ENCODE assay signal across 25 cellular contexts in the genomic region with DNA sequence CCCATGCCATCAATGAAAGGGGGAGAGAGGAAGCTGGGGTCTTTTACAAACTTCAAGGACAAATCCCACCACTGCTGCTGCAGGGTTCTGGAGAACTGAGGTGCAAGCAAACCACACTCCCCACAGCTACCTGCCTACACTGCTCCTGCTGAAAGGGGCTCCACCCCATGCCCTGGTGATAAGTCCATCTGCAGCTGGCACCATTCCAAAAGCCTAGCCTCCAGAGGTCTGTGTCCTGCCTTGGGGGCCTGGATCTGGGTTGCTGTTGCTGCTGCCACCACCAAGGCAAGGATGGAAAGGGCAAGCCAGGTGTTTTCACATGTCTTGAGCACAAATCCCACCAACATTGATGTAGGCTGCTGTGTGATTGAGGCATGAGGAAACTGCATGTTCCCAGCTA.
DNase-seq lines count a peak whose midpoint lies in the region; ATAC-seq, FAIRE-seq and TF ChIP-seq lines count a peak whose summit lies in the region.
"Had no signal": no experiment of that assay in that cellular context is flagged by ENCODE, and none has a peak within 500 bp of the region (broad histone marks: within the 10 kb centered on the region; RNA-seq: fewer than 3 reads in every experiment).

No MANE protein-coding gene starts in this region.

- H4K20me1 ChIP-seq in IMR-90 (ENCODE audit: insufficient read depth, low read length), result no peaks in the 10 kb centered on the region
- H4K20me1 ChIP-seq: BLaER1 had no signal

- no peak for TF ChIP-seq CTCF in IMR-90 (conservative IDR thresholded peaks at IDR 0.05; ENCODE audit: low read depth, low read length)
- TF ChIP-seq CTCF in chondrocyte (IDR thresholded peaks at IDR 0.05), result no peak
- no peak for TF ChIP-seq CTCF in lower lobe of right lung (IDR thresholded peaks at IDR 0.05)

- H2AK9ac ChIP-seq in IMR-90 (replicated peaks; ENCODE audit: low read depth, low read length, poor library complexity), result no peak overlapping the region

- TF ChIP-seq POLR2A in IMR-90 (IDR thresholded peaks at IDR 0.05; ENCODE audit: low read depth, low read length) (no peak), GM12892 (IDR thresholded peaks at IDR 0.05; ENCODE audit: low read depth, low read length) (no peak)

- no peak overlapping the region for H2BK5ac ChIP-seq in IMR-90 (ENCODE audit: low read depth, low read length, poor library complexity, severe bottlenecking)
- no peak overlapping the region for H2BK5ac ChIP-seq in neuronal stem cell (ENCODE audit: low read length)

- no peak overlapping the region for H4K91ac ChIP-seq in IMR-90 (ENCODE audit: insufficient read depth, low read depth, low read length)
- H4K91ac ChIP-seq in neuronal stem cell (ENCODE audit: low read depth, low read length, poor library complexity), result no peak overlapping the region

- H3K9me3 Mint-ChIP-seq in chondrocyte (ENCODE audit: low read depth), result peaks cover 40% of the 10 kb centered on the region

- POLR2A ChIA-PET in IMR-90 (lab: Charles Lee; ENCODE audit: unreplicated experiment), result interaction anchor here (0.9 kb wide), 1 partner anchor 218 kb away, joined by 5 read pairs; no protein-coding TSS in a partner anchor

- no peak overlapping the region for H3K18ac ChIP-seq in IMR-90 (ENCODE audit: low read depth, low read length)
- H3K18ac ChIP-seq in neuronal stem cell (ENCODE audit: low read length), result no peak overlapping the region

- no peak overlapping the region for H3K4ac ChIP-seq in IMR-90 (ENCODE audit: low read depth, low read length)
- no peak overlapping the region for H3K4ac ChIP-seq in neuronal stem cell (ENCODE audit: low read length)

- in situ Hi-C loops in IMR-90 (cut with MboI; ENCODE audit: low sequenced_read_pairs) (no loop called here), ACHN (cut with HindIII; ENCODE audit: low pct_ligation_motif_present, low pct_unique_long_range_greater_than_20kb, low sequenced_read_pairs) (no loop called here)

- H2BK12ac ChIP-seq in neuronal stem cell (ENCODE audit: low read length), result no peak overlapping the region

- H3K27ac ChIP-seq in IMR-90 (ENCODE audit: insufficient read depth, low read length), result no peak overlapping the region
- H3K27ac ChIP-seq in neuronal stem cell (replicated peaks; ENCODE audit: low read length), result no peak overlapping the region
- H3K27ac ChIP-seq in lower lobe of right lung, result no peak overlapping the region
- H3K27ac ChIP-seq: A549, BLaER1, C4-2B, GM23248 had no signal

- no peak for TF ChIP-seq RAD21 in IMR-90 (IDR thresholded peaks at IDR 0.05; ENCODE audit: low read length)

- H3K4me1 ChIP-seq in IMR-90 (ENCODE audit: control insufficient read depth, insufficient read depth, low read length) (no peaks in the 10 kb centered on the region), neuronal stem cell (ENCODE audit: control insufficient read depth in 2 of 2, insufficient read depth in 1 of 2, low read depth in 1 of 2, low read length in 2 of 2) (no peaks in the 10 kb centered on the region), lower lobe of right lung (no peaks in the 10 kb centered on the region)
- H3K4me1 ChIP-seq: A549, BLaER1, Caco-2 had no signal

- ATAC-seq in IMR-90 (ENCODE audit: low read depth) (no peak), lower lobe of right lung (no peak)
- ATAC-seq: A549; CD8-positive, alpha-beta T cell; GM12878; HCT116 had no signal

- dilution Hi-C loops in IMR-90 (cut with HindIII; ENCODE audit: low sequenced_read_pairs, unreplicated experiment), result no loop called here

- DNase-seq in IMR-90 (no peak), chondrocyte (ENCODE audit: low spot score) (peak; percentile 36), islet precursor cell (peak; percentile 35), posterior vena cava (ENCODE audit: low spot score) (peak; percentile 52), GM12892 (ENCODE audit: insufficient read length) (no peak), ACHN (no peak), neuronal stem cell (ENCODE audit: low spot score) (no peak), lower lobe of right lung (no peak)
- DNase-seq: 8988T; Caco-2; CD4-positive, CD25-positive, alpha-beta regulatory T cell; CD8-positive, alpha-beta T cell; DMS 273 treated with DMSO at 0.1 percent for 48 hours; DMS79; EL; GDM1; GM23248; H9 had no signal

- no peak overlapping the region for H2BK15ac ChIP-seq in IMR-90 (ENCODE audit: low read depth, low read length)
- H2BK15ac ChIP-seq in neuronal stem cell (ENCODE audit: low read length), result no peak overlapping the region

- H3K4me2 ChIP-seq in IMR-90 (ENCODE audit: low read depth, low read length) (no peak overlapping the region), neuronal stem cell (ENCODE audit: insufficient read depth, low read length, poor library complexity, severe bottlenecking) (no peak overlapping the region)
- H3K4me2 ChIP-seq: A549, BLaER1 had no signal

- H3K14ac ChIP-seq in IMR-90 (replicated peaks; ENCODE audit: low read depth, low read length) (0 out of 2 replicates have a peak overlapping the region, but pooled peaks have one; percentile 22), neuronal stem cell (ENCODE audit: low read length) (no peak overlapping the region)

- H3K4me3 ChIP-seq in IMR-90 (ENCODE audit: insufficient read depth, low read depth, low read length) (no peak overlapping the region), neuronal stem cell (ENCODE audit: low read length in 2 of 2) (peak overlapping the region in 1 of 2 donors; percentile 35), lower lobe of right lung (no peak overlapping the region)
- H3K4me3 ChIP-seq: A549, BLaER1, GM12878, GM23248 had no signal

- no peaks in the 10 kb centered on the region for H3K4me1 Mint-ChIP-seq in chondrocyte (ENCODE audit: low read depth)
- H3K4me1 Mint-ChIP-seq: CD4-positive, CD25-positive, alpha-beta regulatory T cell; H9 had no signal

- H3K36me3 Mint-ChIP-seq in chondrocyte (ENCODE audit: low read depth), result peaks cover 1% of the 10 kb centered on the region
- H3K36me3 Mint-ChIP-seq: CD4-positive, CD25-positive, alpha-beta regulatory T cell; CD8-positive, alpha-beta T cell had no signal

- H3K56ac ChIP-seq in IMR-90 (ENCODE audit: extremely low read depth, insufficient read depth, low read length), result no peak overlapping the region

- H3K27ac Mint-ChIP-seq in chondrocyte (ENCODE audit: unreplicated experiment), result no peak overlapping the region
- H3K27ac Mint-ChIP-seq: CD4-positive, CD25-positive, alpha-beta regulatory T cell; CD8-positive, alpha-beta T cell had no signal

- H3K9ac ChIP-seq in IMR-90 (ENCODE audit: low read depth, low read length) (no peak overlapping the region), neuronal stem cell (ENCODE audit: low read depth, low read length, poor library complexity) (no peak overlapping the region)
- H3K9ac ChIP-seq: BLaER1, GM23248 had no signal

- H3K36me3 ChIP-seq in IMR-90 (ENCODE audit: control insufficient read depth, insufficient read depth, low read length) (no peaks in the 10 kb centered on the region), neuronal stem cell (replicated peaks in 1 of 2; ENCODE audit: control insufficient read depth in 2 of 2, insufficient read depth in 2 of 2, low read length in 2 of 2) (no peaks in the 10 kb centered on the region), lower lobe of right lung (no peaks in the 10 kb centered on the region)
- H3K36me3 ChIP-seq: BLaER1 had no signal

- H4K5ac ChIP-seq in IMR-90 (ENCODE audit: low read depth, low read length), result no peak overlapping the region

- H4K8ac ChIP-seq in IMR-90 (ENCODE audit: low read depth in 2 of 2, low read length in 2 of 2) (no peak overlapping the region), neuronal stem cell (ENCODE audit: low read depth, low read length) (no peak overlapping the region)

- no peak for FAIRE-seq in GM12892 (lab: Jason Lieb, UNC)
- FAIRE-seq: A549, D721Med, GM12878, GM19239 had no signal

- H2AFZ ChIP-seq in IMR-90 (replicated peaks; ENCODE audit: low read length, poor library complexity), result no peak overlapping the region
- H2AFZ ChIP-seq in neuronal stem cell (ENCODE audit: low read length), result no peak overlapping the region
- H2AFZ ChIP-seq: GM23248 had no signal

- H3K27me3 ChIP-seq in IMR-90 (ENCODE audit: control insufficient read depth, insufficient read depth, low read length) (no peaks in the 10 kb centered on the region), neuronal stem cell (ENCODE audit: control insufficient read depth in 3 of 3, insufficient read depth in 3 of 3, low read depth in 1 of 3, low read length in 3 of 3) (no peaks in the 10 kb centered on the region), lower lobe of right lung (ENCODE audit: low read depth) (no peaks in the 10 kb centered on the region)
- H3K27me3 ChIP-seq: BLaER1 had no signal

- no TSS peak for BruUV-seq in IMR-90 (replicated peaks; lab: Mats Ljungman, UMichigan)

- no peak overlapping the region for H3K4me3 Mint-ChIP-seq in chondrocyte (ENCODE audit: unreplicated experiment)
- H3K4me3 Mint-ChIP-seq: CD4-positive, CD25-positive, alpha-beta regulatory T cell; CD8-positive, alpha-beta T cell; H9 had no signal

- H3K9me1 ChIP-seq in IMR-90 (ENCODE audit: insufficient read depth, low read length), result no peaks in the 10 kb centered on the region

- H3K23ac ChIP-seq in IMR-90 (ENCODE audit: low read depth, low read length) (no peak overlapping the region), neuronal stem cell (ENCODE audit: low read depth, low read length, poor library complexity) (no peak overlapping the region)

- H3K27me3 Mint-ChIP-seq in chondrocyte (ENCODE audit: low read depth), result no peaks in the 10 kb centered on the region

- no peaks in the 10 kb centered on the region; the same call in 1 of the 2 replicates for H3K9me3 ChIP-seq in IMR-90 (ENCODE audit: control insufficient read depth, insufficient read depth, low read length)
- H3K9me3 ChIP-seq in neuronal stem cell (replicated peaks in 1 of 2; ENCODE audit: control insufficient read depth in 2 of 2, insufficient read depth in 1 of 2, low read depth in 1 of 2, low read length in 2 of 2), result peaks cover 1 to 7% of the 10 kb centered on the region in 2 donors
- H3K9me3 ChIP-seq in lower lobe of right lung, result peaks cover 5% of the 10 kb centered on the region
- H3K9me3 ChIP-seq: A549, BLaER1, Caco-2 had no signal

- no peaks in the 10 kb centered on the region for H3K79me1 ChIP-seq in IMR-90 (ENCODE audit: low read depth in 1 of 2, low read length in 2 of 2)
- no peaks in the 10 kb centered on the region for H3K79me1 ChIP-seq in neuronal stem cell (ENCODE audit: low read depth, low read length)

- intact Hi-C loops in IMR-90 (cut with micrococcal nuclease), result no loop called here
- intact Hi-C loops in posterior vena cava (cut with DNase I), result no loop called here
- intact Hi-C loops in lower lobe of right lung (cut with DNase I), result no loop called here

- no peak overlapping the region for H2BK20ac ChIP-seq in IMR-90 (ENCODE audit: low read depth, low read length)

- H2BK120ac ChIP-seq in IMR-90 (ENCODE audit: low read depth, low read length), result no peak overlapping the region
- H2BK120ac ChIP-seq in neuronal stem cell (ENCODE audit: low read depth, low read length), result no peak overlapping the region

- CTCF ChIA-PET in IMR-90 (lab: Yijun Ruan, JAX), result no interaction called here

- H2AK5ac ChIP-seq in IMR-90 (ENCODE audit: low read depth, low read length), result no peak overlapping the region
- H2AK5ac ChIP-seq in neuronal stem cell (ENCODE audit: low read depth, low read length), result no peak overlapping the region

Comparison
In these comparisons a context has a peak if more than half of its experiments do, and no peak if none do; other contexts are left out.
1. DNase-seq: peak in chondrocyte (single experiment), islet precursor cell (single experiment) and posterior vena cava (single experiment); none in IMR-90 (single experiment), GM12892 (single experiment), ACHN (single experiment), neuronal stem cell (single experiment) and lower lobe of right lung (single experiment).